ENCODE assay signal across 1 cellular context in genomic region chr16:3173892-3174617, GRCh38.
TF ChIP-seq lines count a peak whose summit lies in the region.

No MANE protein-coding gene starts in this region.

TF ChIP-seq in HepG2, 621 proteins besides CTCF, POLR2A, EP300 and RAD21 (continued from another document):
- TF ChIP-seq UBTF (CRISPR knock-in tag; IDR thresholded peaks at IDR 0.05) (0 out of 2 replicates have a peak, but pooled peaks have one; percentile 26), ERF (CRISPR knock-in tag; IDR thresholded peaks at IDR 0.05) (peak; percentile 54; the same call in 1 of the 2 replicates), ZMYM3 (CRISPR knock-in tag; IDR thresholded peaks at IDR 0.05) (peak; percentile 65), FOXK2 (IDR thresholded peaks at IDR 0.05) (no peak), ZBTB7B (CRISPR knock-in tag; IDR thresholded peaks at IDR 0.05) (peak; percentile 62), HBP1 (CRISPR knock-in tag; IDR thresholded peaks at IDR 0.05; ENCODE audit: low read depth) (no peak), ZNF446 (CRISPR knock-in tag; IDR thresholded peaks at IDR 0.05) (no peak), TEAD3 (CRISPR knock-in tag; optimal IDR thresholded peaks at IDR 0.05; ENCODE audit: borderline replicate concordance) (peak; percentile 24), MNT (IDR thresholded peaks at IDR 0.05) (peak; percentile 56), ZNF558 (CRISPR knock-in tag; IDR thresholded peaks at IDR 0.05; ENCODE audit: borderline replicate concordance) (0 out of 2 replicates have a peak, but pooled peaks have one; percentile 28), SP5 (CRISPR knock-in tag; IDR thresholded peaks at IDR 0.05; ENCODE audit: borderline replicate concordance, low read depth) (0 out of 2 replicates have a peak, but pooled peaks have one; percentile 18), ZNF740 (CRISPR knock-in tag; IDR thresholded peaks at IDR 0.05) (0 out of 2 replicates have a peak, but pooled peaks have one; percentile 28), ZMYM4 (CRISPR knock-in tag; IDR thresholded peaks at IDR 0.05) (0 out of 2 replicates have a peak, but pooled peaks have one; percentile 15)
TF ChIP-seq in HepG2: peak in this region for 42.
